Comparison of ENCODE assay signal across 8 cellular contexts in genomic region chr10:100728928-100729876, GRCh38. TPM values are rescaled to one million over a fixed set of nuclear protein-coding genes. Genes with fewer than 3 reads are reported as not detected.
DNase-seq lines count a peak whose midpoint lies in the region; ATAC-seq and FAIRE-seq lines count a peak whose summit lies in the region.

No MANE protein-coding gene starts in this region.

- H3K27me3 Mint-ChIP-seq in effector memory CD8-positive, alpha-beta T cell: peaks cover 76 to 93% of the 10 kb centered on the region in 2 donors

- H3K36me3 Mint-ChIP-seq in effector memory CD8-positive, alpha-beta T cell (ENCODE audit: insufficient read depth): no peaks in the 10 kb centered on the region

- DNase-seq in A172 (ENCODE audit: low spot score) (peak; percentile 80), OCI-M2 (lab: John Stamatoyannopoulos, UW; ENCODE audit: unreplicated experiment) (peak; percentile 11), trophoblast cell (peak; percentile 22 to 61), NCI-H2029 treated with DMSO at 0.1 percent for 48 hours (lab: John Stamatoyannopoulos, UW) (no peak), DMS53 (lab: John Stamatoyannopoulos, UW) (no peak)
- DNase-seq in effector memory CD8-positive, alpha-beta T cell: no peak

- no peak overlapping the region for H2AK5ac ChIP-seq in trophoblast cell (ENCODE audit: low read length)

- H3K4me1 Mint-ChIP-seq in effector memory CD8-positive, alpha-beta T cell (ENCODE audit: low read depth in 2 of 2): peaks cover 17 to 31% of the 10 kb centered on the region in 2 donors

- no peak overlapping the region for H2BK12ac ChIP-seq in trophoblast cell (ENCODE audit: low read length)

- no peak overlapping the region for H3K23ac ChIP-seq in trophoblast cell (ENCODE audit: low read length)

- H3K4ac ChIP-seq in trophoblast cell (ENCODE audit: low read depth, low read length): no peak overlapping the region

- no peak overlapping the region for H2BK120ac ChIP-seq in trophoblast cell (ENCODE audit: insufficient read depth, low read length, poor library complexity)

- peaks cover 3% of the 10 kb centered on the region for H3K9me3 ChIP-seq in trophoblast cell (ENCODE audit: insufficient read depth, low read depth, low read length)

- peak; percentile 39 for FAIRE-seq in G401.6 (lab: Jason Lieb, UNC)

- no peak overlapping the region for H2BK5ac ChIP-seq in trophoblast cell (ENCODE audit: low read depth, low read length, poor library complexity)

- no peak overlapping the region for H2AFZ ChIP-seq in trophoblast cell (ENCODE audit: insufficient read depth, low read length, poor library complexity)

- H3K9me3 Mint-ChIP-seq in effector memory CD8-positive, alpha-beta T cell: no peaks in the 10 kb centered on the region

- no peak overlapping the region for H3K9ac ChIP-seq in trophoblast cell (ENCODE audit: low read length)

- no peak overlapping the region for H4K12ac ChIP-seq in trophoblast cell (ENCODE audit: low read depth, low read length)

- no peaks in the 10 kb centered on the region for H3K79me1 ChIP-seq in trophoblast cell (ENCODE audit: low read length)

- H3K18ac ChIP-seq in trophoblast cell (ENCODE audit: low read length): no peak overlapping the region

- H3K4me1 ChIP-seq in trophoblast cell (ENCODE audit: control insufficient read depth in 1 of 2, insufficient read depth in 2 of 2, low read length in 2 of 2): peaks cover 0 to 3% of the 10 kb centered on the region in 2 experiments

- no peak overlapping the region for H3K27ac ChIP-seq in trophoblast cell (ENCODE audit: low read depth, low read length)

- no peak overlapping the region for H3K27ac Mint-ChIP-seq in effector memory CD8-positive, alpha-beta T cell

- peaks cover 83% of the 10 kb centered on the region for H3K27me3 ChIP-seq in trophoblast cell (ENCODE audit: insufficient read depth, low read length)

- no peaks in the 10 kb centered on the region for H3K36me3 ChIP-seq in trophoblast cell (ENCODE audit: control insufficient read depth in 1 of 2, insufficient read depth in 2 of 2, low read length in 2 of 2)

- no peak overlapping the region for H4K8ac ChIP-seq in trophoblast cell (ENCODE audit: low read depth, low read length)

- WGBS in trophoblast cell (ENCODE audit: extremely low coverage, insufficient coverage, insufficient read length): no CpG with 5 or more reads among the region's 46 CpGs

- H3K4me3 Mint-ChIP-seq in effector memory CD8-positive, alpha-beta T cell: peak overlapping the region; percentile 66 to 72

- H3K79me2 ChIP-seq in trophoblast cell (ENCODE audit: control insufficient read depth, insufficient read depth, low read length, poor library complexity): no peaks in the 10 kb centered on the region

- ATAC-seq in effector memory CD8-positive, alpha-beta T cell (replicated peaks): peak; percentile 41
- no peak for ATAC-seq in GM21367 (IDR thresholded peaks at IDR 0.05; ENCODE audit: unreplicated experiment)

- H3K4me2 ChIP-seq in trophoblast cell (ENCODE audit: low read length): no peak overlapping the region

- H3K4me3 ChIP-seq in trophoblast cell (ENCODE audit: low read depth, low read length): no peak overlapping the region

- H3K14ac ChIP-seq in trophoblast cell (ENCODE audit: low read length): no peak overlapping the region

- no peak overlapping the region for H4K91ac ChIP-seq in trophoblast cell (ENCODE audit: low read depth, low read length)

RNA-seq across cellular contexts. Expression of gene PAX2, which starts 16.2 kb away (rescaled TPM):
- 0.07 TPM in 1 of 2 replicates, not detected in the other for total RNA-seq in A172 (2014; rRNA removed; shearing (Covaris generic))
- polyA plus RNA-seq in trophoblast cell (2013): 0.01 TPM in 1 of 2 replicates, not detected in the other

Comparison
In these comparisons a context has a peak if more than half of its experiments do, and no peak if none do; other contexts are left out.
1. DNase-seq: peak in A172 (single experiment), OCI-M2 (single experiment) and trophoblast cell (2 of 2); none in effector memory CD8-positive, alpha-beta T cell (0 of 3), NCI-H2029 treated with DMSO at 0.1 percent for 48 hours (single experiment) and DMS53 (single experiment).